ENCODE assay signal across 12 cellular contexts in genomic region chr1:53134961-53135734, GRCh38. TPM values are rescaled to one million over a fixed set of nuclear protein-coding genes. Genes with fewer than 3 reads are reported as not detected.
DNase-seq lines count a peak whose midpoint lies in the region; ATAC-seq and TF ChIP-seq lines count a peak whose summit lies in the region.
"Had no signal": no experiment of that assay in that cellular context is flagged by ENCODE, and none has a peak within 500 bp of the region (broad histone marks: within the 10 kb centered on the region; RNA-seq: fewer than 3 reads in every experiment).

No MANE protein-coding gene starts in this region.

- peak; percentile 28 for ATAC-seq in lung (ENCODE audit: insufficient read depth, low FRiP score)

- H3K9me3 ChIP-seq in lung (ENCODE audit: control insufficient read depth in 2 of 2, insufficient read depth in 1 of 2, low read length in 1 of 2) = peaks cover 0 to 1% of the 10 kb centered on the region in 2 donors

- DNase-seq in A172 (ENCODE audit: low spot score) (peak; percentile 69), NCI-H2171 treated with DMSO at 0.1 percent for 48 hours (lab: John Stamatoyannopoulos, UW) (peak; percentile 98), ecto neural progenitor cell (ENCODE audit: low spot score) (peak; percentile 15), lung (ENCODE audit: low spot score) (no peak), germinal center (ENCODE audit: low spot score) (no peak), epidermal melanocyte (ENCODE audit: insufficient read length, low spot score) (no peak)
- DNase-seq in central memory CD4-positive, alpha-beta T cell = no peak
- DNase-seq in activated T-cell treated with anti-CD3 and anti-CD28 coated beads, Interleukin-2, amount 50 U/mL, for 48 hours = no peak
- DNase-seq: AML-193; stimulated activated CD4-positive, alpha-beta T cell treated with anti-CD3 and anti-CD28 coated beads, Interleukin-15, amount 100 ng/mL, for 24 hours had no signal

- 69 to 77% methylated on average over 23 of the region's 23 CpGs for WGBS in lung, 2 donors

- H3K4me1 ChIP-seq in lung (ENCODE audit: control insufficient read depth in 2 of 2, insufficient read depth in 2 of 2, low read length in 2 of 2) = no peaks in the 10 kb centered on the region
- H3K4me1 ChIP-seq: breast epithelium had no signal

- no peak overlapping the region for H3K4me3 ChIP-seq in lung
- H3K4me3 ChIP-seq: breast epithelium had no signal

- no peaks in the 10 kb centered on the region for H3K27me3 ChIP-seq in lung (ENCODE audit: control insufficient read depth, insufficient read depth)
- H3K27me3 ChIP-seq: breast epithelium had no signal

- no peaks in the 10 kb centered on the region for H3K36me3 ChIP-seq in lung (ENCODE audit: control insufficient read depth in 2 of 2, insufficient read depth in 2 of 2, low read length in 2 of 2)
- H3K36me3 ChIP-seq: breast epithelium had no signal

- H3K27ac ChIP-seq in lung (ENCODE audit: low read depth in 1 of 2, low read length in 1 of 2) = peak overlapping the region in 1 of 2 donors; percentile 81

- TF ChIP-seq CTCF in lung (IDR thresholded peaks at IDR 0.05; ENCODE audit: control extremely low read depth, extremely low read depth) = no peak

RNA-seq across cellular contexts. Expression of gene SLC1A7, which starts 7.3 kb away (rescaled TPM):
- total RNA-seq in A172 (2014; rRNA removed; shearing (Covaris generic)) = not detected in 2 replicates
- total RNA-seq in lung = under 1 TPM; 0.14 to 0.61 TPM
- polyA plus RNA-seq in lung = under 1 TPM; 0.14 to 0.81 TPM
- polyA plus RNA-seq: keratinocyte had no signal

Comparison
In these comparisons a context has a peak if more than half of its experiments do, and no peak if none do; other contexts are left out.
1. DNase-seq: peak in A172 (single experiment), NCI-H2171 treated with DMSO at 0.1 percent for 48 hours (single experiment) and ecto neural progenitor cell (single experiment); none in lung (single experiment), germinal center (single experiment), central memory CD4-positive, alpha-beta T cell (single experiment), activated T-cell treated with anti-CD3 and anti-CD28 coated beads, Interleukin-2, amount 50 U/mL, for 48 hours (0 of 2) and epidermal melanocyte (single experiment).